9 cellular contexts compared by ENCODE assay signal in the genomic region with DNA sequence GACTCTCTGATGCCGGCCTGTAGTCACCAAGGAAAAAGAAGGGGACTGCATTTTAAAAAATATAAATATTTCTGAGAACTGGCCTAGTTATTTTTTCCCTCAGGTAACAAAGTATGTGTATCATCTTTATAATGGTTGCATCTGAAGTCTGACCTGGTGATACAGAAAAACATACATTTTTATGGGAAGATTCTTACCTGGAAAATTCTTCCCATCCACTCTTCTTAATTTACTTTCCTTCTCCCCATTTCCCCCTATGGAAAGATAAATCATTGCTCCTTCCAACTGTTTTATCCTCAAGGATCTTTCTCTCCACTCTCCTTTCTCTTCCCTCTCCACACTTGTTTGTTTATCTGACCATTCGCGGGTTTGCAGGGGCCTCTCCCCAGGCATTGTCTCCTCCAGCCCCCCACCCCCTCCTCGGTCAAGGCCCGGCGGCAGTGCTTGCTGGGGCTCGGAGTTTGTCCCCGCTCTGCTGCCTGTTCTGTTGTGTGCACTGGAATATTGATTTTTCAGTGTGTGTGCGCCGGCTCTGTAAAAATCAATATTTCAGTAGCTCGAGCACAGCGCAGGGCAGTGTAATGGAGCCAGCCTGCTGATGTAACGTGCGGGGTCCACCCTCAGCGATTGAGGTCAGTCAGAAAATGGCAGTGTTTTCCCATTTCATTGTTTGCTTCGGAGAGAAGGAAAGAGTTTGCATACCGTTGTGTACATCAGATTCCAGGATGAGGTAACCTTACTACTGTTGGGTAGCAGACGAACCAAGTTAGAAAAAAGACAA.
DNase-seq lines count a peak whose midpoint lies in the region; ATAC-seq lines count a peak whose summit lies in the region.
"Had no signal": no experiment of that assay in that cellular context is flagged by ENCODE, and none has a peak within 500 bp of the region (broad histone marks: within the 10 kb centered on the region; RNA-seq: fewer than 3 reads in every experiment).

No MANE protein-coding gene starts in this region.

- intact Hi-C loops in posterior cingulate gyrus (cut with DNase I) = no loop called here

- H3K9me3 Mint-ChIP-seq in T-helper 1 cell treated with Interleukin-12 subunit alpha and Interleukin-12 subunit beta and Interleukin-4 antibody, amounts not matched to agents 30 μg/mL and 1 μg/mL, for 36 hours = no peaks in the 10 kb centered on the region
- no peaks in the 10 kb centered on the region for H3K9me3 Mint-ChIP-seq in stimulated activated effector memory CD8-positive, alpha-beta T cell treated with anti-CD3 and anti-CD28 coated beads, Interleukin-12 subunit alpha, Interleukin-12 subunit beta, amount 100 ng/mL, for 72 hours

- DNase-seq in T-helper 1 cell = no peak
- DNase-seq in NCI-H345 treated with DMSO at 0.1 percent for 48 hours (lab: John Stamatoyannopoulos, UW; ENCODE audit: unreplicated experiment) = peak; percentile 67
- no peak for DNase-seq in epithelial cell of prostate (ENCODE audit: low read depth, low spot score)
- no peak for DNase-seq in stimulated activated effector memory CD8-positive, alpha-beta T cell treated with anti-CD3 and anti-CD28 coated beads, Interleukin-12 subunit alpha, Interleukin-12 subunit beta, amount 100 ng/mL, for 72 hours (ENCODE audit: low spot score in 2 of 2)
- no peak for DNase-seq in posterior cingulate gyrus
- no peak for DNase-seq in H4 (ENCODE audit: low spot score)

- H3K36me3 Mint-ChIP-seq in T-helper 1 cell treated with Interleukin-12 subunit alpha and Interleukin-12 subunit beta and Interleukin-4 antibody, amounts not matched to agents 30 μg/mL and 1 μg/mL, for 36 hours (ENCODE audit: low read depth) = peaks cover 4% of the 10 kb centered on the region
- H3K36me3 Mint-ChIP-seq in stimulated activated effector memory CD8-positive, alpha-beta T cell treated with anti-CD3 and anti-CD28 coated beads, Interleukin-12 subunit alpha, Interleukin-12 subunit beta, amount 100 ng/mL, for 72 hours = no peaks in the 10 kb centered on the region

- H3K4me1 Mint-ChIP-seq in T-helper 1 cell treated with Interleukin-12 subunit alpha and Interleukin-12 subunit beta and Interleukin-4 antibody, amounts not matched to agents 30 μg/mL and 1 μg/mL, for 36 hours (ENCODE audit: low read depth) = peaks cover 16% of the 10 kb centered on the region
- peaks cover 21% of the 10 kb centered on the region for H3K4me1 Mint-ChIP-seq in stimulated activated effector memory CD8-positive, alpha-beta T cell treated with anti-CD3 and anti-CD28 coated beads, Interleukin-12 subunit alpha, Interleukin-12 subunit beta, amount 100 ng/mL, for 72 hours

- H3K27ac Mint-ChIP-seq in T-helper 1 cell treated with Interleukin-12 subunit alpha and Interleukin-12 subunit beta and Interleukin-4 antibody, amounts not matched to agents 30 μg/mL and 1 μg/mL, for 36 hours = no peak overlapping the region
- no peak overlapping the region for H3K27ac Mint-ChIP-seq in stimulated activated effector memory CD8-positive, alpha-beta T cell treated with anti-CD3 and anti-CD28 coated beads, Interleukin-12 subunit alpha, Interleukin-12 subunit beta, amount 100 ng/mL, for 72 hours

- ATAC-seq in stimulated activated effector memory CD8-positive, alpha-beta T cell treated with anti-CD3 and anti-CD28 coated beads, Interleukin-12 subunit alpha, Interleukin-12 subunit beta, amount 100 ng/mL, for 72 hours = no peak
- no peak for ATAC-seq in GM18520 (IDR thresholded peaks at IDR 0.05; ENCODE audit: unreplicated experiment)

- peak overlapping the region; percentile 7 for H3K4me3 Mint-ChIP-seq in T-helper 1 cell treated with Interleukin-12 subunit alpha and Interleukin-12 subunit beta and Interleukin-4 antibody, amounts not matched to agents 30 μg/mL and 1 μg/mL, for 36 hours
- peak overlapping the region; percentile 75 for H3K4me3 Mint-ChIP-seq in stimulated activated effector memory CD8-positive, alpha-beta T cell treated with anti-CD3 and anti-CD28 coated beads, Interleukin-12 subunit alpha, Interleukin-12 subunit beta, amount 100 ng/mL, for 72 hours

- peaks cover 18% of the 10 kb centered on the region for H3K27me3 Mint-ChIP-seq in T-helper 1 cell treated with Interleukin-12 subunit alpha and Interleukin-12 subunit beta and Interleukin-4 antibody, amounts not matched to agents 30 μg/mL and 1 μg/mL, for 36 hours (ENCODE audit: low read depth)

- H3K27ac ChIP-seq in epithelial cell of prostate = peak overlapping the region; percentile 61
- H3K27ac ChIP-seq: thyroid gland had no signal
